Comparison of ENCODE assay signal across 8 cellular contexts in genomic region chrX:15737957-15738685, GRCh38. TPM values are rescaled to one million over a fixed set of nuclear protein-coding genes. Genes with fewer than 3 reads are reported as not detected.
DNase-seq lines count a peak whose midpoint lies in the region; ATAC-seq lines count a peak whose summit lies in the region.

Gene CA5B, plus strand, starts transcription at chrX:15738270. Its CDS starts 11,754 bp downstream, at chrX:15750024.

- H3K36me3 ChIP-seq in NT2/D1 (ENCODE audit: insufficient read depth, insufficient read length, low read length): no peaks in the 10 kb centered on the region

- H3K4me1 Mint-ChIP-seq in activated T-cell treated with anti-CD3 and anti-CD28 coated beads, Interleukin-2, amount 50 U/mL, for 24 hours (ENCODE audit: low read depth): peaks cover 56% of the 10 kb centered on the region

- peak within 1 kb of the TSS; percentile 80 for H3K27ac Mint-ChIP-seq in activated T-cell treated with anti-CD3 and anti-CD28 coated beads, Interleukin-2, amount 50 U/mL, for 24 hours

- peak within 1 kb of the TSS; percentile 83 for H3K9ac ChIP-seq in NT2/D1 (ENCODE audit: insufficient read length, low read depth)

- peak; percentile 82 for DNase-seq in ACHN
- peak; percentile 93 for DNase-seq in NT2/D1 (ENCODE audit: low read depth, low spot score)
- DNase-seq in activated T-cell treated with anti-CD3 and anti-CD28 coated beads, Interleukin-2, amount 50 U/mL, for 24 hours: peak; percentile 100
- DNase-seq in myocyte (ENCODE audit: low read depth): peak; percentile 61
- peak; percentile 93 to 94 for DNase-seq in stimulated activated CD8-positive, alpha-beta memory T cell treated with anti-CD3 and anti-CD28 coated beads, Interleukin-7, amount 100 ng/mL, for 4 hours (ENCODE audit: low read depth in 2 of 2)

- in situ Hi-C loops in ACHN (cut with HindIII; ENCODE audit: low pct_ligation_motif_present, low pct_unique_long_range_greater_than_20kb, low sequenced_read_pairs): no loop called here

- no peaks in the 10 kb centered on the region for H3K9me3 ChIP-seq in NT2/D1 (ENCODE audit: insufficient read depth, low read length)

- H3K27me3 Mint-ChIP-seq in activated T-cell treated with anti-CD3 and anti-CD28 coated beads, Interleukin-2, amount 50 U/mL, for 24 hours: no peaks in the 10 kb centered on the region

- peak within 1 kb of the TSS; percentile 60 for H3K4me3 ChIP-seq in NT2/D1 (ENCODE audit: insufficient read length, low read depth)

- H3K36me3 Mint-ChIP-seq in activated T-cell treated with anti-CD3 and anti-CD28 coated beads, Interleukin-2, amount 50 U/mL, for 24 hours (ENCODE audit: low read depth): peaks cover 17% of the 10 kb centered on the region

- H3K27me3 ChIP-seq in NT2/D1 (ENCODE audit: insufficient read depth, insufficient read length): peaks cover 6% of the 10 kb centered on the region

- H3K9me3 Mint-ChIP-seq in activated T-cell treated with anti-CD3 and anti-CD28 coated beads, Interleukin-2, amount 50 U/mL, for 24 hours: no peaks in the 10 kb centered on the region

- peak; percentile 89 for ATAC-seq in GM19023 (IDR thresholded peaks at IDR 0.05; ENCODE audit: unreplicated experiment)
- ATAC-seq in HG03196 (IDR thresholded peaks at IDR 0.05; ENCODE audit: unreplicated experiment): peak; percentile 95
- ATAC-seq in esophagus mucosa: peak; percentile 100

- peaks cover 2% of the 10 kb centered on the region for H3K4me1 ChIP-seq in NT2/D1 (ENCODE audit: insufficient read depth, insufficient read length)

- H3K4me3 Mint-ChIP-seq in activated T-cell treated with anti-CD3 and anti-CD28 coated beads, Interleukin-2, amount 50 U/mL, for 24 hours: peak within 1 kb of the TSS; percentile 86

RNA-seq across cellular contexts. Expression of gene CA5B, which starts in this region (rescaled TPM):
- total RNA-seq in esophagus mucosa (10.6 TPM), myocyte (4.1 and 4.7 TPM in 2 replicates)
- 6.2 TPM for polyA plus RNA-seq in myocyte (2012)

Comparison
In these comparisons a context has a peak if more than half of its experiments do, and no peak if none do; other contexts are left out.
1. Peak in every context shown above with its lines: DNase-seq, ATAC-seq and H3K4me3 ChIP-seq.